In the genomic region with DNA sequence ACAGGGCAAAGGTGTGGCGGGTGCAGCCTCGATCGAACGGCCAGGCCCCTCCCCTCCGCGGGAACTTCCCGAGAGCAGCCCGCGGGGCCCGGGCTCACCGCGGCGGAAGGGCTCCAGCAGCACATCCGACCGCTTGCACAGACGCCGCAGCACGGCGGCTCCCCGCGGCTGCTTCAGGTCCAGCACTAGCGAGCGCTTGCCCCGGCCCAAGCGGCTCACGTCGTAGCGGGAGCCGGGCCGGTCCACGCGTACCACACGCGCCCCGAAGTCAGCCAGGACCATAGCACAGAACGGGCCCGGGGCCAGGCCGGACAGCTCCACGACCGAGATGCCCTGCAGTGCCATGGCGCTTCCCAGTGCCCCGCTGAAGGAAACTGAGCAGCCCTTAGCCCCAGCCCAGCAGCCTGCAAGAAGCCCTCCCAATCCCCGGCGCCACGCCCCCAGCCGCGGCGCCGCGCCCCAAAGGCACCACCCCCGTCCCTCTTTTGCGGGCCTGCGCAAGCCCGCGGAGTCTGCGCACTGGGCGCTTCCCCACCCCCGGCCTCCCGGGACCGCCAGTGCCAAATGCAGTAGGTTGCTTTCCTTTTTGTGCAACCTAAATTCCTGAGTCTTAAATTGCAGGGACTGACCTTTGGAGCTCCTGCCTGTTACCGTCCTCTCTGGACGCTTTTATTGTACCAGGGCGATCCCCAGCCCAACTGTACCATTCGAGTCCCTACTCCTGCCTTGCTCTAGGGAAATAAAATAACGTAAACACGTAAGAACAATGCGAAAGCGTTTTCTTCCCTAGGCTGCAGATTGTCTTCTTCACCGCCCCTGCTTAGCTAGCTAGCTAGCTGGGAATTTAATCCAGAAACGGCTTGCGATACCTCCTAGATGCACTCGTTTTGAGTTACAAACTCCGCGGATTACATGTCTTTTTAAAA, we compare ENCODE assay signal across 8 cellular contexts. TPM values are rescaled to one million over a fixed set of nuclear protein-coding genes. Genes with fewer than 3 reads are reported as not detected.
DNase-seq lines count a peak whose midpoint lies in the region; ATAC-seq and TF ChIP-seq lines count a peak whose summit lies in the region.

Gene AMACR (minus strand): TSS at position 376 of the 926 bp plus-strand sequence. CDS start 31 bp downstream, at position 345.

- intact Hi-C loops in head of caudate nucleus (cut with DNase I) = loop anchor here (5.0 to 10.0 kb wide), 2 partner anchors 457 to 566 kb away; partner anchors contain the start of gene TARS1
- intact Hi-C loops in ovary (cut with DNase I) = no loop called here
- intact Hi-C loops in thyroid gland (cut with DNase I) = no loop called here

- H3K36me3 ChIP-seq in ovary (no peaks in the 10 kb centered on the region), thyroid gland (no peaks in the 10 kb centered on the region)

- TF ChIP-seq CTCF in ovary (IDR thresholded peaks at IDR 0.05) (no peak), thyroid gland (IDR thresholded peaks at IDR 0.05) (peak in 1 of 6 experiments; percentile 4)

- H3K27me3 Mint-ChIP-seq in activated naive CD8-positive, alpha-beta T cell = no peaks in the 10 kb centered on the region

- H3K4me3 ChIP-seq in ovary (peak within 1 kb of the TSS; percentile 54), thyroid gland (replicated peaks in 1 of 3) (peak within 1 kb of the TSS; percentile 14 to 87 (median 53))

- TF ChIP-seq EP300 in ovary (IDR thresholded peaks at IDR 0.05) = no peak

- H3K27me3 ChIP-seq in ovary (no peaks in the 10 kb centered on the region), thyroid gland (no peaks in the 10 kb centered on the region)

- peaks cover 9% of the 10 kb centered on the region for H3K36me3 Mint-ChIP-seq in activated naive CD8-positive, alpha-beta T cell

- 0% methylated on average over 54 to 74 of the region's 74 CpGs for whole genome bisulfite sequencing in ovary, 3 donors
- whole genome bisulfite sequencing in thyroid gland, 2 donors = 1% methylated on average over 35 to 68 of the region's 74 CpGs

- H3K27ac Mint-ChIP-seq in activated naive CD8-positive, alpha-beta T cell = peak within 1 kb of the TSS; percentile 89

- H3K4me3 Mint-ChIP-seq in activated naive CD8-positive, alpha-beta T cell = peak within 1 kb of the TSS; percentile 94

- ATAC-seq in HG02623 (IDR thresholded peaks at IDR 0.05; ENCODE audit: unreplicated experiment) (peak; percentile 85), SK-N-SH treated with all-trans-retinoic acid at 6 μM for 48 hours (peak; percentile 91)

- TF ChIP-seq POLR2A in GM10847 (IDR thresholded peaks at IDR 0.05; ENCODE audit: extremely low read depth, insufficient read length) (peak; percentile 85), ovary (IDR thresholded peaks at IDR 0.05) (peak; percentile 75), thyroid gland (IDR thresholded peaks at IDR 0.05) (peak; percentile 73 to 98)

- H3K4me1 Mint-ChIP-seq in activated naive CD8-positive, alpha-beta T cell (ENCODE audit: low read depth) = peaks cover 28% of the 10 kb centered on the region

- H3K9me3 ChIP-seq in ovary (no peaks in the 10 kb centered on the region), thyroid gland (no peaks in the 10 kb centered on the region)

- DNase-seq in NCI-H1092 treated with DMSO at 0.1 percent for 48 hours (lab: John Stamatoyannopoulos, UW) (peak; percentile 97), head of caudate nucleus (peak; percentile 78 to 96 (median 94)), ovary (peak; percentile 90 to 95 (median 92)), thyroid gland (peak; percentile 92 to 94)

- H3K27ac ChIP-seq in ovary = peak within 1 kb of the TSS; percentile 34 to 85
- H3K27ac ChIP-seq in thyroid gland = peak within 1 kb of the TSS; percentile 89 to 94 (median 89)

- H3K9me3 Mint-ChIP-seq in activated naive CD8-positive, alpha-beta T cell (ENCODE audit: low read depth) = no peaks in the 10 kb centered on the region

- H3K4me1 ChIP-seq in ovary (ENCODE audit: insufficient read depth) (peaks cover 1% of the 10 kb centered on the region), thyroid gland (peaks cover 4 to 15% of the 10 kb centered on the region in 2 donors)

TF ChIP-seq in SK-N-SH treated with all-trans-retinoic acid at 6 μM for 48 hours, 23 proteins besides CTCF, POLR2A, EP300 and RAD21:
- TF ChIP-seq SNAI2 (CRISPR knock-in tag; IDR thresholded peaks at IDR 0.05) = no peak
- TF ChIP-seq GLIS3 (CRISPR knock-in tag; IDR thresholded peaks at IDR 0.05) = no peak
- no peak for TF ChIP-seq ZNF8 (CRISPR knock-in tag; IDR thresholded peaks at IDR 0.05)
- TF ChIP-seq, protein P1, sequence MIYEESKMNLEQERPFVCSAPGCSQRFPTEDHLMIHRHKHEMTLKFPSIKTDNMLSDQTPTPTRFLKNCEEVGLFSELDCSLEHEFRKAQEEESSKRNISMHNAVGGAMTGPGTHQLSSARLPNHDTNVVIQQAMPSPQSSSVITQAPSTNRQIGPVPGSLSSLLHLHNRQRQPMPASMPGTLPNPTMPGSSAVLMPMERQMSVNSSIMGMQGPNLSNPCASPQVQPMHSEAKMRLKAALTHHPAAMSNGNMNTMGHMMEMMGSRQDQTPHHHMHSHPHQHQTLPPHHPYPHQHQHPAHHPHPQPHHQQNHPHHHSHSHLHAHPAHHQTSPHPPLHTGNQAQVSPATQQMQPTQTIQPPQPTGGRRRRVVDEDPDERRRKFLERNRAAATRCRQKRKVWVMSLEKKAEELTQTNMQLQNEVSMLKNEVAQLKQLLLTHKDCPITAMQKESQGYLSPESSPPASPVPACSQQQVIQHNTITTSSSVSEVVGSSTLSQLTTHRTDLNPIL (CRISPR knock-in tag; IDR thresholded peaks at IDR 0.05; ENCODE audit: low read depth) = no peak
- no peak for TF ChIP-seq ZNF565 (CRISPR knock-in tag; conservative IDR thresholded peaks at IDR 0.05; ENCODE audit: low read depth)
- TF ChIP-seq BACH2 (CRISPR knock-in tag; IDR thresholded peaks at IDR 0.05; ENCODE audit: borderline replicate concordance) = no peak
- no peak for TF ChIP-seq OSR1 (CRISPR knock-in tag; IDR thresholded peaks at IDR 0.05)
- no peak for TF ChIP-seq TSHZ2 (CRISPR knock-in tag; IDR thresholded peaks at IDR 0.05)
- TF ChIP-seq ZFP30 (CRISPR knock-in tag; IDR thresholded peaks at IDR 0.05) = no peak

RNA-seq across cellular contexts. Expression of gene AMACR, which starts in this region (rescaled TPM):
- 10 to 100 TPM in 2 of 7 donors, 1 to 10 TPM in 5; 3.9 to 11.3 (median 7.8) TPM for total RNA-seq in ovary
- polyA plus RNA-seq in ovary = 10 to 100 TPM in 1 of 2 donors, 1 to 10 TPM in 1; 7.3 to 13.4 TPM
- 10 to 100 TPM; 10.6 to 17.9 (median 13.5) TPM for total RNA-seq in thyroid gland

Comparison
In these comparisons a context has a peak if more than half of its experiments do, and no peak if none do; other contexts are left out.
1. Peak in every context shown above with its lines: DNase-seq, ATAC-seq, H3K4me3 ChIP-seq and H3K27ac ChIP-seq.